ENCODE assay signal across 10 cellular contexts in genomic region chr12:109433618-109434017, GRCh38. TPM values are rescaled to one million over a fixed set of nuclear protein-coding genes. Genes with fewer than 3 reads are reported as not detected.
DNase-seq lines count a peak whose midpoint lies in the region; ATAC-seq and TF ChIP-seq lines count a peak whose summit lies in the region.
"Had no signal": no experiment of that assay in that cellular context is flagged by ENCODE, and none has a peak within 500 bp of the region (broad histone marks: within the 10 kb centered on the region; RNA-seq: fewer than 3 reads in every experiment).

No MANE protein-coding gene starts in this region.

- TF ChIP-seq CTCF in AG04450 (IDR thresholded peaks at IDR 0.05; ENCODE audit: low read depth, low read length) (peak; percentile 30), cardiac fibroblast (IDR thresholded peaks at IDR 0.05; ENCODE audit: low read depth, low read length) (peak; percentile 53), lower lobe of right lung (IDR thresholded peaks at IDR 0.05) (peak; percentile 30)

- H3K27me3 ChIP-seq in AG04450 (ENCODE audit: control insufficient read depth, insufficient read depth, low read length) (no peaks in the 10 kb centered on the region), H7 (ENCODE audit: control insufficient read depth, insufficient read depth, low read length) (no peaks in the 10 kb centered on the region), lower lobe of right lung (ENCODE audit: low read depth) (no peaks in the 10 kb centered on the region)

- peaks cover 3% of the 10 kb centered on the region; the same call in 1 of the 2 replicates for H3K9me3 ChIP-seq in AG04450 (ENCODE audit: control insufficient read depth, insufficient read depth, low read length)
- H3K9me3 ChIP-seq in lower lobe of right lung = no peaks in the 10 kb centered on the region

- DNase-seq in AG04450 (ENCODE audit: low read depth, low spot score) (no peak), H7 (peak; percentile 60), cardiac fibroblast (ENCODE audit: low read depth in 2 of 2) (no peak), lower lobe of right lung (no peak), NCI-H128 (lab: John Stamatoyannopoulos, UW; ENCODE audit: unreplicated experiment) (no peak)
- DNase-seq in central memory CD4-positive, alpha-beta T cell = no peak
- DNase-seq: Karpas-422 had no signal

- no peak overlapping the region for H3K27ac ChIP-seq in AG04450 (ENCODE audit: low read depth, low read length)
- H3K27ac ChIP-seq in lower lobe of right lung = no peak overlapping the region

- ATAC-seq in lower lobe of right lung (peak; percentile 43 to 50), GM19035 (IDR thresholded peaks at IDR 0.05; ENCODE audit: unreplicated experiment) (no peak), HG03159 (IDR thresholded peaks at IDR 0.05; ENCODE audit: unreplicated experiment) (no peak)
- ATAC-seq: stimulated activated memory B cell treated with anti-CD40 and anti-IgM and Interleukin-4, amounts not matched to agents 10 μg/mL and 1 μg/mL and 100 μg/mL, for 72 hours had no signal

- peaks cover 9% of the 10 kb centered on the region for H3K4me1 ChIP-seq in lower lobe of right lung

- H3K4me3 ChIP-seq in AG04450 (ENCODE audit: low read depth, low read length) = no peak overlapping the region
- H3K4me3 ChIP-seq in H7 (ENCODE audit: insufficient read depth, low read depth, low read length) = no peak overlapping the region
- H3K4me3 ChIP-seq in cardiac fibroblast (replicated peaks in 1 of 2; ENCODE audit: low read depth in 2 of 2, low read length in 2 of 2) = no peak overlapping the region
- no peak overlapping the region for H3K4me3 ChIP-seq in lower lobe of right lung

- POLR2A ChIA-PET in AG04450 (lab: Yijun Ruan, JAX) = interaction anchor here (1.3 kb wide), 1 partner anchor 29 kb away, joined by 3 read pairs; no protein-coding TSS in a partner anchor

- H3K36me3 ChIP-seq in H7 (replicated peaks; ENCODE audit: control insufficient read depth, insufficient read depth, low read length) (no peaks in the 10 kb centered on the region), lower lobe of right lung (no peaks in the 10 kb centered on the region)

- CTCF ChIA-PET in AG04450 (lab: Charles Lee) = interaction anchor here (0.8 to 3.3 kb wide), 22 partner anchors 10 to 341 kb away, joined by 3 to 18 read pairs (median 5); partner anchors contain the start of genes ACACB, KCTD10, MMAB and MVK

- intact Hi-C loops in lower lobe of right lung (cut with DNase I) = no loop called here

RNA-seq across cellular contexts. Expression of gene KCTD10, which starts 43.5 kb away (rescaled TPM):
- polyA plus RNA-seq in AG04450 (2011; rRNA removed) = 119 and 128 TPM in 2 replicates
- polyA minus RNA-seq in AG04450 (2011; rRNA and poly(A)+ RNA removed) = 297 and 364 TPM in 2 replicates
- 25.8 and 28.9 TPM in 2 replicates for total RNA-seq in H7 (2014; rRNA removed; shearing (Covaris generic))
- 61.4 TPM for total RNA-seq in lower lobe of right lung

RNA-seq across cellular contexts. Expression of gene UBE3B, which starts 43.8 kb away (rescaled TPM):
- 40.5 and 42.8 TPM in 2 replicates for polyA plus RNA-seq in AG04450 (2011; rRNA removed)
- 78.1 and 83.4 TPM in 2 replicates for polyA minus RNA-seq in AG04450 (2011; rRNA and poly(A)+ RNA removed)
- 17.0 and 30.8 TPM in 2 replicates for total RNA-seq in H7 (2014; rRNA removed; shearing (Covaris generic))
- total RNA-seq in lower lobe of right lung = 40.1 TPM

Comparison
In these comparisons a context has a peak if more than half of its experiments do, and no peak if none do; other contexts are left out.
1. ATAC-seq: peak in lower lobe of right lung (2 of 2); none in GM19035 (single experiment) and HG03159 (single experiment).
2. Peak in every context shown above with its lines, with median percentiles within 50 percentile points of each other: CTCF ChIP-seq.